ENCODE assay signal across 1 cellular context in genomic region chr17:48107137-48108055, GRCh38.
TF ChIP-seq lines count a peak whose summit lies in the region.

Gene SNX11, plus strand, starts transcription at chr17:48107766. Its CDS starts 4,278 bp downstream, at chr17:48112044.

TF ChIP-seq in HepG2, 621 proteins besides CTCF, POLR2A, EP300 and RAD21 (continued from another document and continues in another):
- TF ChIP-seq ARID5B (CRISPR knock-in tag; IDR thresholded peaks at IDR 0.05) (peak; percentile 36; the same call in 1 of the 2 replicates), CCDC6 (CRISPR knock-in tag; IDR thresholded peaks at IDR 0.05) (peak; percentile 76; the same call in 1 of the 2 replicates), ZSCAN31 (CRISPR knock-in tag; IDR thresholded peaks at IDR 0.05; ENCODE audit: low read depth) (peak; percentile 98; the same call in 1 of the 2 replicates), SIX1 (CRISPR knock-in tag; IDR thresholded peaks at IDR 0.05; ENCODE audit: borderline replicate concordance) (peak; percentile 57), GATAD2A (CRISPR knock-in tag; IDR thresholded peaks at IDR 0.05) (peak; percentile 69), THRA (CRISPR knock-in tag; IDR thresholded peaks at IDR 0.05; ENCODE audit: borderline replicate concordance) (no peak; the same call in none of the 2 replicates), ZNF260 (CRISPR knock-in tag; IDR thresholded peaks at IDR 0.05; ENCODE audit: borderline replicate concordance, low read depth) (no peak; the same call in 1 of the 2 replicates), ZNF619 (CRISPR knock-in tag; IDR thresholded peaks at IDR 0.05) (peak; percentile 95; the same call in 1 of the 2 replicates), ZNF552 (CRISPR knock-in tag; IDR thresholded peaks at IDR 0.05; ENCODE audit: borderline replicate concordance) (0 out of 2 replicates have a peak, but pooled peaks have one; percentile 27), ARNT (IDR thresholded peaks at IDR 0.05) (no peak), ZMAT5 (CRISPR knock-in tag; IDR thresholded peaks at IDR 0.05; ENCODE audit: borderline replicate concordance, low read depth) (no peak), ZNF10 (CRISPR knock-in tag; IDR thresholded peaks at IDR 0.05; ENCODE audit: borderline replicate concordance, low read depth) (no peak), EED (CRISPR knock-in tag; IDR thresholded peaks at IDR 0.05) (peak; percentile 96), ZNF709 (CRISPR knock-in tag; IDR thresholded peaks at IDR 0.05) (peak; percentile 53; the same call in 1 of the 2 replicates), ZNF34 (CRISPR knock-in tag; IDR thresholded peaks at IDR 0.05; ENCODE audit: borderline replicate concordance) (0 out of 2 replicates have a peak, but pooled peaks have one; percentile 60), DNMT3B (CRISPR knock-in tag; conservative IDR thresholded peaks at IDR 0.05) (peak; percentile 36; the same call in 1 of the 2 replicates), SATB2 (CRISPR knock-in tag; IDR thresholded peaks at IDR 0.05) (0 out of 2 replicates have a peak, but pooled peaks have one; percentile 39), ZFP90 (CRISPR knock-in tag; IDR thresholded peaks at IDR 0.05; ENCODE audit: borderline replicate concordance) (0 out of 2 replicates have a peak, but pooled peaks have one; percentile 54), ISL2 (CRISPR knock-in tag; IDR thresholded peaks at IDR 0.05) (peak; percentile 54; the same call in 1 of the 2 replicates), ZSCAN12 (CRISPR knock-in tag; IDR thresholded peaks at IDR 0.05) (0 out of 2 replicates have a peak, but pooled peaks have one; percentile 57), ZNF264 (CRISPR knock-in tag; IDR thresholded peaks at IDR 0.05) (no peak; the same call in 1 of the 2 replicates), KAT2B (IDR thresholded peaks at IDR 0.05; ENCODE audit: borderline replicate concordance, low read depth, low read length) (no peak), GZF1 (CRISPR knock-in tag; IDR thresholded peaks at IDR 0.05) (0 out of 2 replicates have a peak, but pooled peaks have one; percentile 36), CSRNP2 (CRISPR knock-in tag; conservative IDR thresholded peaks at IDR 0.05; ENCODE audit: low read depth) (no peak), RORA (CRISPR knock-in tag; IDR thresholded peaks at IDR 0.05) (no peak), ZSCAN25 (CRISPR knock-in tag; IDR thresholded peaks at IDR 0.05) (0 out of 2 replicates have a peak, but pooled peaks have one; percentile 22), ZNF768 (CRISPR knock-in tag; IDR thresholded peaks at IDR 0.05) (peak; percentile 62), SRY (CRISPR knock-in tag; IDR thresholded peaks at IDR 0.05) (peak; percentile 75; the same call in 1 of the 2 replicates), HCFC1 (IDR thresholded peaks at IDR 0.05; ENCODE audit: low read depth, low read length) (peak; percentile 35; the same call in 1 of the 2 replicates), NRL (CRISPR knock-in tag; IDR thresholded peaks at IDR 0.05; ENCODE audit: borderline replicate concordance) (peak; percentile 85; the same call in 1 of the 2 replicates), NR0B2 (CRISPR knock-in tag; IDR thresholded peaks at IDR 0.05) (peak; percentile 85; the same call in 1 of the 2 replicates), ZSCAN20 (CRISPR knock-in tag; IDR thresholded peaks at IDR 0.05; ENCODE audit: borderline replicate concordance) (peak; percentile 67; the same call in 1 of the 2 replicates), ZNF547 (CRISPR knock-in tag; IDR thresholded peaks at IDR 0.05) (0 out of 2 replicates have a peak, but pooled peaks have one; percentile 39), NFKBIZ (CRISPR knock-in tag; IDR thresholded peaks at IDR 0.05) (0 out of 2 replicates have a peak, but pooled peaks have one; percentile 24), ZNF883 (CRISPR knock-in tag; IDR thresholded peaks at IDR 0.05; ENCODE audit: not compliant biosample characterization) (peak; percentile 49), ZNF124 (CRISPR knock-in tag; IDR thresholded peaks at IDR 0.05) (peak; percentile 97), ZNF780A (CRISPR knock-in tag; IDR thresholded peaks at IDR 0.05) (no peak), HDAC2 (CRISPR knock-in tag; IDR thresholded peaks at IDR 0.05) (peak; percentile 26; the same call in 1 of the 2 replicates), REPIN1 (CRISPR knock-in tag; IDR thresholded peaks at IDR 0.05; ENCODE audit: borderline replicate concordance, low read depth) (peak; percentile 85; the same call in 1 of the 2 replicates), JARID2 (CRISPR knock-in tag; IDR thresholded peaks at IDR 0.05; ENCODE audit: insufficient replicate concordance) (peak; percentile 6), SIN3B (IDR thresholded peaks at IDR 0.05; ENCODE audit: low read length) (0 out of 2 replicates have a peak, but pooled peaks have one; percentile 27), ZNF605 (CRISPR knock-in tag; IDR thresholded peaks at IDR 0.05) (peak; percentile 73), PBX3 (CRISPR knock-in tag; IDR thresholded peaks at IDR 0.05; ENCODE audit: borderline replicate concordance) (peak; percentile 43; the same call in 1 of the 2 replicates), TOE1 (CRISPR knock-in tag; IDR thresholded peaks at IDR 0.05) (no peak), SOX5 (CRISPR knock-in tag; IDR thresholded peaks at IDR 0.05; ENCODE audit: borderline replicate concordance) (peak; percentile 33), SALL1 (CRISPR knock-in tag; IDR thresholded peaks at IDR 0.05) (peak; percentile 93), ZNF280B (CRISPR knock-in tag; IDR thresholded peaks at IDR 0.05; ENCODE audit: borderline replicate concordance) (peak; percentile 76; the same call in 1 of the 2 replicates), REST (IDR thresholded peaks at IDR 0.05; ENCODE audit: borderline replicate concordance in 1 of 2, low read depth in 1 of 2, low read length in 2 of 2) (peak in 1 of 2 experiments; percentile 52; a peak in 1 of 4 replicates), SRSF9 (IDR thresholded peaks at IDR 0.05; ENCODE audit: borderline replicate concordance, insufficient read depth, low read depth, low read length, poor library complexity, severe bottlenecking) (no peak)
